Comparison of ENCODE assay signal across 27 cellular contexts in genomic region chr9:131218370-131218769, GRCh38.
"Had no signal": no experiment of that assay in that cellular context is flagged by ENCODE, and none has a peak within 500 bp of the region (broad histone marks: within the 10 kb centered on the region; RNA-seq: fewer than 3 reads in every experiment).

No MANE protein-coding gene starts in this region.

- H3K9me3 Mint-ChIP-seq: activated B cell treated with CpG ODN at 0.5 μM for 24 hours; activated CD4-positive, alpha-beta T cell treated with anti-CD3 and anti-CD28 coated beads, Interleukin-2, amount 10 ng/mL, durations not matched to agents 24 days and 14 days; activated T-cell treated with anti-CD3 and anti-CD28 coated beads, Interleukin-2, amount 50 U/mL, for 4 hours; activated T-helper 2 cell treated with anti-CD3 and anti-CD28 coated beads, Interferon-gamma antibody, Interleukin-2, Interleukin-4, amounts not matched to agents 10 μg/mL and 5 μg/mL and 100 μg/mL, durations not matched to agents 14 hours and 24 hours and 36 hours; T-cell had no signal

- ATAC-seq: activated CD8-positive, alpha-beta memory T cell treated with anti-CD3 and anti-CD28 coated beads, Interleukin-2, amount 10 ng/mL, durations not matched to agents 7 days and 5 days; activated T-cell treated with anti-CD3 and anti-CD28 coated beads, Interleukin-2, amount 50 U/mL, for 4 hours; Panc1; Right ventricle myocardium inferior; T-cell had no signal

- FAIRE-seq: TTC549 had no signal

- H3K4me1 Mint-ChIP-seq: activated B cell treated with CpG ODN at 0.5 μM for 24 hours; activated CD8-positive, alpha-beta memory T cell treated with anti-CD3 and anti-CD28 coated beads, Interleukin-2, amount 10 ng/mL, durations not matched to agents 7 days and 5 days had no signal

- DNase-seq: activated B cell treated with CpG ODN at 0.5 μM for 24 hours; activated CD4-positive, alpha-beta T cell treated with anti-CD3 and anti-CD28 coated beads for 1 hour; activated CD4-positive, alpha-beta T cell treated with anti-CD3 and anti-CD28 coated beads, Interleukin-2, amount 10 ng/mL, durations not matched to agents 24 days and 14 days; activated CD4-positive, alpha-beta T cell treated with anti-CD3 and anti-CD28 coated beads, Interleukin-2, amount 50 U/mL, for 48 hours; activated CD8-positive, alpha-beta memory T cell treated with anti-CD3 and anti-CD28 coated beads, Interleukin-2, amount 10 ng/mL, durations not matched to agents 7 days and 5 days; activated gamma-delta T cell treated with Interleukin-2 at 50 U/mL for 16 hours; activated naive CD4-positive, alpha-beta T cell treated with anti-CD3 and anti-CD28 coated beads, Interleukin-2, amount 50 U/mL, for 16 hours; activated T-cell treated with anti-CD3 and anti-CD28 coated beads, Interleukin-2, amount 50 U/mL, for 4 hours; Kasumi-1; KBM-7; NCI-H1105 treated with DMSO at 0.1 percent for 48 hours; NCI-H1436 treated with DMSO at 0.1 percent for 48 hours; NCI-H187 treated with DMSO at 0.1 percent for 48 hours; NCI-H2081 treated with DMSO at 0.1 percent for 48 hours; NCI-H2171 treated with DMSO at 0.1 percent for 48 hours; NCI-H510A; NCI-H526 treated with DMSO at 0.1 percent for 48 hours; NK-92 treated with Interleukin-12 subunit alpha and Interleukin-12 subunit beta, amount 100 ng/mL, for 24 hours; OCI-M1; RPMI8226; T-cell; T-helper 2 cell; T1000 had no signal

- H3K27me3 Mint-ChIP-seq: activated B cell treated with CpG ODN at 0.5 μM for 24 hours; activated CD4-positive, alpha-beta T cell treated with anti-CD3 and anti-CD28 coated beads, Interleukin-2, amount 10 ng/mL, durations not matched to agents 24 days and 14 days; activated CD8-positive, alpha-beta memory T cell treated with anti-CD3 and anti-CD28 coated beads, Interleukin-2, amount 10 ng/mL, durations not matched to agents 7 days and 5 days; T-cell had no signal

- H3K4me3 Mint-ChIP-seq: activated B cell treated with CpG ODN at 0.5 μM for 24 hours; activated CD4-positive, alpha-beta T cell treated with anti-CD3 and anti-CD28 coated beads, Interleukin-2, amount 10 ng/mL, durations not matched to agents 24 days and 14 days; activated CD8-positive, alpha-beta memory T cell treated with anti-CD3 and anti-CD28 coated beads, Interleukin-2, amount 10 ng/mL, durations not matched to agents 7 days and 5 days; activated T-cell treated with anti-CD3 and anti-CD28 coated beads, Interleukin-2, amount 50 U/mL, for 4 hours; T-cell had no signal

- H3K27ac Mint-ChIP-seq: activated B cell treated with CpG ODN at 0.5 μM for 24 hours; activated CD4-positive, alpha-beta T cell treated with anti-CD3 and anti-CD28 coated beads, Interleukin-2, amount 10 ng/mL, durations not matched to agents 24 days and 14 days; activated T-helper 2 cell treated with anti-CD3 and anti-CD28 coated beads, Interferon-gamma antibody, Interleukin-2, Interleukin-4, amounts not matched to agents 10 μg/mL and 5 μg/mL and 100 μg/mL, durations not matched to agents 14 hours and 24 hours and 36 hours; T-cell had no signal
